27 cellular contexts compared by ENCODE assay signal in the genomic region with DNA sequence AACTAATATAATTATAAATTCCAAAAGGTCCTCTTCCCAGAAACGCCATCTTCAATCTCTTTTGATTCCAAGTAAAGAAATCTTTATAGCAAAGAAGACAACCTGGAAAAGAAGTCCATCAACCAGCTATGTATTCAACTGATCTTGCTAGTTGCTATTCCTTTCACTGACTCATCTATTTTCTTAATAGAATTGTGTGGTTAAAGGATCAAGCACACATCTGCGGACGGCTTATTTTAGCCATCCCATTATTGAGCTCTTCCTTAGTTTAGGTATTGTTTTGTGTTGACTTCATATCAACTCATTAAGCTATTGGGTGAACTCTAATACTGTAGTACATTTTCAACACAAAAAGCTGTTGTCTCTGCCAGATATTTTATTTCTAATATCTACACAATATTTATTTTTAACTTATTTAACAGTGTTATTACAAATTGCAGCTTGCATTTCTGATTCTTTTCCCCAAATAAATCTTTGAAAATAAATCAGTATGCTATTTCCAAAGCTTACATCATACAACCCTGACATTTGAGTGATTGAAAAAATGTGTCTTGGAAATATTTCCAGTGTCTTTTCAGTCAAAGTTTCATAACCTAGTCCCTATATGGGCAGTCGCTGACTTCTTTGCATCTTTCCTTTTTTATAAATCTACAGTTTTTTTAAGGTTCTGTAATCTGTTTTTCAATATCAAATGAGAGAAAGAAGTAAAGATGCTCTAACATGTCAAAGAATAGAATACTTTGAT.
"Had no signal": no experiment of that assay in that cellular context is flagged by ENCODE, and none has a peak within 500 bp of the region (broad histone marks: within the 10 kb centered on the region; RNA-seq: fewer than 3 reads in every experiment).

No MANE protein-coding gene starts in this region.

- H3K36me3 Mint-ChIP-seq: T-cell had no signal

- ATAC-seq: activated CD4-positive, alpha-beta T cell treated with anti-CD3 and anti-CD28 coated beads for 36 hours; activated CD8-positive, alpha-beta T cell treated with anti-CD3 and anti-CD28 coated beads, Interleukin-2, amount 10 ng/mL, durations not matched to agents 7 days and 5 days; body of pancreas; Panc1; Right ventricle myocardium inferior; T-cell had no signal

- H3K4me1 Mint-ChIP-seq: activated CD4-positive, alpha-beta T cell treated with anti-CD3 and anti-CD28 coated beads for 36 hours; activated naive CD8-positive, alpha-beta T cell treated with anti-CD3 and anti-CD28 coated beads, Interleukin-2, amount 10 ng/mL, durations not matched to agents 7 days and 5 days; T-cell had no signal

- H3K27ac Mint-ChIP-seq: activated CD4-positive, alpha-beta T cell treated with anti-CD3 and anti-CD28 coated beads for 36 hours; activated CD8-positive, alpha-beta T cell treated with anti-CD3 and anti-CD28 coated beads, Interleukin-2, amount 10 ng/mL, durations not matched to agents 7 days and 5 days; activated naive CD8-positive, alpha-beta T cell treated with anti-CD3 and anti-CD28 coated beads, Interleukin-2, amount 10 ng/mL, durations not matched to agents 7 days and 5 days; T-cell had no signal

- H3K27me3 Mint-ChIP-seq: activated CD4-positive, alpha-beta T cell treated with anti-CD3 and anti-CD28 coated beads for 36 hours; activated naive CD8-positive, alpha-beta T cell treated with anti-CD3 and anti-CD28 coated beads, Interleukin-2, amount 10 ng/mL, durations not matched to agents 7 days and 5 days; T-cell had no signal

- H3K4me3 Mint-ChIP-seq: activated CD4-positive, alpha-beta T cell treated with anti-CD3 and anti-CD28 coated beads for 36 hours; activated CD8-positive, alpha-beta T cell treated with anti-CD3 and anti-CD28 coated beads, Interleukin-2, amount 10 ng/mL, durations not matched to agents 7 days and 5 days; activated naive CD8-positive, alpha-beta T cell treated with anti-CD3 and anti-CD28 coated beads, Interleukin-2, amount 10 ng/mL, durations not matched to agents 7 days and 5 days; T-cell had no signal

- DNase-seq: activated CD4-positive, alpha-beta T cell treated with anti-CD3 and anti-CD28 coated beads for 36 hours; activated CD4-positive, alpha-beta T cell treated with anti-CD3 and anti-CD28 coated beads, Interleukin-2, amount 50 U/mL, for 4 hours; activated CD8-positive, alpha-beta memory T cell treated with anti-CD3 and anti-CD28 coated beads, Interleukin-2, amount 50 U/mL, for 48 hours; activated CD8-positive, alpha-beta T cell treated with anti-CD3 and anti-CD28 coated beads, Interleukin-2, amount 10 ng/mL, durations not matched to agents 7 days and 5 days; activated naive CD4-positive, alpha-beta T cell treated with anti-CD3 and anti-CD28 coated beads, Interleukin-2, amount 50 U/mL, for 16 hours; activated naive CD8-positive, alpha-beta T cell treated with anti-CD3 and anti-CD28 coated beads, Interleukin-2, amount 10 ng/mL, durations not matched to agents 7 days and 5 days; activated T-cell treated with anti-CD3 and anti-CD28 coated beads, Interleukin-2, amount 50 U/mL, for 1 hour; aorta; body of pancreas; IMR-90; KBM-7; NCI-H1105 treated with DMSO at 0.1 percent for 48 hours; NCI-H1436 treated with DMSO at 0.1 percent for 48 hours; NCI-H187; NCI-H2081 treated with DMSO at 0.1 percent for 48 hours; NCI-H2227 treated with DMSO at 0.1 percent for 48 hours; NCI-H446 treated with DMSO at 0.1 percent for 48 hours; NCI-H524 treated with DMSO at 0.1 percent for 48 hours; NCI-H748 treated with DMSO at 0.1 percent for 48 hours; RPMI8226; T-cell; T-helper 2 cell; T1000 had no signal

- H3K9me3 ChIP-seq: body of pancreas had no signal

- H3K4me3 ChIP-seq: body of pancreas, SK-N-MC had no signal

- H3K27me3 ChIP-seq: body of pancreas had no signal

- H3K27ac ChIP-seq: body of pancreas, SK-N-MC, VCaP had no signal
